ENCODE assay signal across 1 cellular context in the genomic region with DNA sequence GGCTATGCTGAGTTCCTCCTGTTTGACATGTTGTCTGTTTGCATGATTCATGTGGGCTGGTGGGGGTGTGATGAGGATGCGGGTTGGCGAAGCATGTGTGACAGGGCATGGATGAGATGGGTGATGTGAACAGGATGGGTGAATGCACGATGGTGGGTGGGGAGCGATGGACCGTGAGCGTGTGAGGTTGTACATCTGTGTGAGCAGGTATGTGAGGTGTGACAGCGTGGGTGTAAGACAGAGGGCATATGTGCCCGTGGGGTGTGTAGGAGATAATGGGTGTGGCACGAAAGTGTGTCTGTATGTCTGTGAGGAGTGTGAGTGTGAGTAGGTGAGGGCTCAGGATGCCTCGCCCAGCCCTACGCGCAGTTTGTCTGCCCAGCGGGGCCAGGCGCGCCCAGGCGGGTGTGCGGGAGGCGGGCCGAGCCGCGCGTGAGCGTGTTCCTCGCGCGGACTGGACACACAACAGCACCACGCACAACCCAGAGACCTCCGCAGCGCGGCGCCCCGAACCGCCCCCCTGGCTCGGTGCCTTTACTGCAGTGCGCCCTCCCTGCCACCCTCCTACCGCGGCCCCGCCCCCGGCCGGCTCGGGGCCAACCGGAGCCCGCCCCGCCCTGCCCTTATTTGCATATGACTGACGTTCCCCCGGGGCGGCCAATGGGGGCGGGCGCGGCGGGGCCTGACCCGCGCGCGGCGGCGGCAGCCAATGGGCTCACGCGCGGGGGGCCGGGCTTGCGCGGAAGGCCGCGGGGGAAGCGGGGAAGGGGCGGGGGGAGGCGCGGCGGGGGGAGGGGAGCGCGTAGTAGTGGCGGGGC.
TF ChIP-seq lines count a peak whose summit lies in the region.

No MANE protein-coding gene starts in this region.

TF ChIP-seq in HepG2, 621 proteins besides CTCF, POLR2A, EP300 and RAD21 (continued from another document and continues in another):
- TF ChIP-seq, protein P1, sequence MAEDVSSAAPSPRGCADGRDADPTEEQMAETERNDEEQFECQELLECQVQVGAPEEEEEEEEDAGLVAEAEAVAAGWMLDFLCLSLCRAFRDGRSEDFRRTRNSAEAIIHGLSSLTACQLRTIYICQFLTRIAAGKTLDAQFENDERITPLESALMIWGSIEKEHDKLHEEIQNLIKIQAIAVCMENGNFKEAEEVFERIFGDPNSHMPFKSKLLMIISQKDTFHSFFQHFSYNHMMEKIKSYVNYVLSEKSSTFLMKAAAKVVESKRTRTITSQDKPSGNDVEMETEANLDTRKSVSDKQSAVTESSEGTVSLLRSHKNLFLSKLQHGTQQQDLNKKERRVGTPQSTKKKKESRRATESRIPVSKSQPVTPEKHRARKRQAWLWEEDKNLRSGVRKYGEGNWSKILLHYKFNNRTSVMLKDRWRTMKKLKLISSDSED (CRISPR knock-in tag; IDR thresholded peaks at IDR 0.05), result no peak
- TF ChIP-seq ZNF253 (CRISPR knock-in tag; IDR thresholded peaks at IDR 0.05; ENCODE audit: borderline replicate concordance), result no peak
- TF ChIP-seq FOXA3 (CRISPR knock-in tag; IDR thresholded peaks at IDR 0.05), result no peak
- 0 out of 2 replicates have a peak, but pooled peaks have one; percentile 45 for TF ChIP-seq HDAC1 (CRISPR knock-in tag; IDR thresholded peaks at IDR 0.05)
- 0 out of 2 replicates have a peak, but pooled peaks have one; percentile 29 for TF ChIP-seq HDAC2 (CRISPR knock-in tag; IDR thresholded peaks at IDR 0.05)
- peak; percentile 54; the same call in 1 of the 2 replicates for TF ChIP-seq KDM5B (CRISPR knock-in tag; IDR thresholded peaks at IDR 0.05; ENCODE audit: borderline replicate concordance)
- TF ChIP-seq POLR2AphosphoS2 (IDR thresholded peaks at IDR 0.05; ENCODE audit: low read depth, low read length), result no peak
- TF ChIP-seq TBX2 (CRISPR knock-in tag; IDR thresholded peaks at IDR 0.05; ENCODE audit: borderline replicate concordance), result peak; percentile 62; the same call in 1 of the 2 replicates
- TF ChIP-seq ZNF776 (CRISPR knock-in tag; IDR thresholded peaks at IDR 0.05), result 0 out of 2 replicates have a peak, but pooled peaks have one; percentile 62
- TF ChIP-seq REPIN1 (CRISPR knock-in tag; IDR thresholded peaks at IDR 0.05; ENCODE audit: borderline replicate concordance, low read depth), result no peak
- peak; percentile 77; the same call in 1 of the 2 replicates for TF ChIP-seq ZZZ3 (CRISPR knock-in tag; IDR thresholded peaks at IDR 0.05; ENCODE audit: borderline replicate concordance)
- TF ChIP-seq EED (CRISPR knock-in tag; IDR thresholded peaks at IDR 0.05), result 0 out of 2 replicates have a peak, but pooled peaks have one; percentile 48
- TF ChIP-seq GTF3A (CRISPR knock-in tag; conservative IDR thresholded peaks at IDR 0.05), result 0 out of 2 replicates have a peak, but pooled peaks have one; percentile 42
- TF ChIP-seq, protein P2, sequence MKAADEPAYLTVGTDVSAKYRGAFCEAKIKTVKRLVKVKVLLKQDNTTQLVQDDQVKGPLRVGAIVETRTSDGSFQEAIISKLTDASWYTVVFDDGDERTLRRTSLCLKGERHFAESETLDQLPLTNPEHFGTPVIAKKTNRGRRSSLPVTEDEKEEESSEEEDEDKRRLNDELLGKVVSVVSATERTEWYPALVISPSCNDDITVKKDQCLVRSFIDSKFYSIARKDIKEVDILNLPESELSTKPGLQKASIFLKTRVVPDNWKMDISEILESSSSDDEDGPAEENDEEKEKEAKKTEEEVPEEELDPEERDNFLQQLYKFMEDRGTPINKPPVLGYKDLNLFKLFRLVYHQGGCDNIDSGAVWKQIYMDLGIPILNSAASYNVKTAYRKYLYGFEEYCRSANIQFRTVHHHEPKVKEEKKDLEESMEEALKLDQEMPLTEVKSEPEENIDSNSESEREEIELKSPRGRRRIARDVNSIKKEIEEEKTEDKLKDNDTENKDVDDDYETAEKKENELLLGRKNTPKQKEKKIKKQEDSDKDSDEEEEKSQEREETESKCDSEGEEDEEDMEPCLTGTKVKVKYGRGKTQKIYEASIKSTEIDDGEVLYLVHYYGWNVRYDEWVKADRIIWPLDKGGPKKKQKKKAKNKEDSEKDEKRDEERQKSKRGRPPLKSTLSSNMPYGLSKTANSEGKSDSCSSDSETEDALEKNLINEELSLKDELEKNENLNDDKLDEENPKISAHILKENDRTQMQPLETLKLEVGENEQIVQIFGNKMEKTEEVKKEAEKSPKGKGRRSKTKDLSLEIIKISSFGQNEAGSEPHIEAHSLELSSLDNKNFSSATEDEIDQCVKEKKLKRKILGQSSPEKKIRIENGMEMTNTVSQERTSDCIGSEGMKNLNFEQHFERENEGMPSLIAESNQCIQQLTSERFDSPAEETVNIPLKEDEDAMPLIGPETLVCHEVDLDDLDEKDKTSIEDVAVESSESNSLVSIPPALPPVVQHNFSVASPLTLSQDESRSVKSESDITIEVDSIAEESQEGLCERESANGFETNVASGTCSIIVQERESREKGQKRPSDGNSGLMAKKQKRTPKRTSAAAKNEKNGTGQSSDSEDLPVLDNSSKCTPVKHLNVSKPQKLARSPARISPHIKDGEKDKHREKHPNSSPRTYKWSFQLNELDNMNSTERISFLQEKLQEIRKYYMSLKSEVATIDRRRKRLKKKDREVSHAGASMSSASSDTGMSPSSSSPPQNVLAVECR (CRISPR knock-in tag; IDR thresholded peaks at IDR 0.05; ENCODE audit: borderline replicate concordance), result peak; percentile 72; the same call in 1 of the 2 replicates
- TF ChIP-seq SAP130 (CRISPR knock-in tag; IDR thresholded peaks at IDR 0.05; ENCODE audit: low read depth), result peak; percentile 17; the same call in 1 of the 2 replicates
- TF ChIP-seq TGIF2 (CRISPR knock-in tag; IDR thresholded peaks at IDR 0.05), result no peak
- peak; percentile 22; the same call in 1 of the 2 replicates for TF ChIP-seq PHF8 (CRISPR knock-in tag; IDR thresholded peaks at IDR 0.05)
- TF ChIP-seq RBFOX2 (IDR thresholded peaks at IDR 0.05; ENCODE audit: low read depth, low read length), result peak; percentile 83
- TF ChIP-seq NONO (IDR thresholded peaks at IDR 0.05), result no peak
- 0 out of 2 replicates have a peak, but pooled peaks have one; percentile 29 for TF ChIP-seq NONO (CRISPR knock-in tag; conservative IDR thresholded peaks at IDR 0.05)
- TF ChIP-seq FIP1L1 (IDR thresholded peaks at IDR 0.05; ENCODE audit: borderline replicate concordance, insufficient read depth, low read depth, low read length), result no peak
- peak; percentile 44; the same call in 1 of the 2 replicates for TF ChIP-seq SALL1 (CRISPR knock-in tag; IDR thresholded peaks at IDR 0.05)
- TF ChIP-seq, protein P3, sequence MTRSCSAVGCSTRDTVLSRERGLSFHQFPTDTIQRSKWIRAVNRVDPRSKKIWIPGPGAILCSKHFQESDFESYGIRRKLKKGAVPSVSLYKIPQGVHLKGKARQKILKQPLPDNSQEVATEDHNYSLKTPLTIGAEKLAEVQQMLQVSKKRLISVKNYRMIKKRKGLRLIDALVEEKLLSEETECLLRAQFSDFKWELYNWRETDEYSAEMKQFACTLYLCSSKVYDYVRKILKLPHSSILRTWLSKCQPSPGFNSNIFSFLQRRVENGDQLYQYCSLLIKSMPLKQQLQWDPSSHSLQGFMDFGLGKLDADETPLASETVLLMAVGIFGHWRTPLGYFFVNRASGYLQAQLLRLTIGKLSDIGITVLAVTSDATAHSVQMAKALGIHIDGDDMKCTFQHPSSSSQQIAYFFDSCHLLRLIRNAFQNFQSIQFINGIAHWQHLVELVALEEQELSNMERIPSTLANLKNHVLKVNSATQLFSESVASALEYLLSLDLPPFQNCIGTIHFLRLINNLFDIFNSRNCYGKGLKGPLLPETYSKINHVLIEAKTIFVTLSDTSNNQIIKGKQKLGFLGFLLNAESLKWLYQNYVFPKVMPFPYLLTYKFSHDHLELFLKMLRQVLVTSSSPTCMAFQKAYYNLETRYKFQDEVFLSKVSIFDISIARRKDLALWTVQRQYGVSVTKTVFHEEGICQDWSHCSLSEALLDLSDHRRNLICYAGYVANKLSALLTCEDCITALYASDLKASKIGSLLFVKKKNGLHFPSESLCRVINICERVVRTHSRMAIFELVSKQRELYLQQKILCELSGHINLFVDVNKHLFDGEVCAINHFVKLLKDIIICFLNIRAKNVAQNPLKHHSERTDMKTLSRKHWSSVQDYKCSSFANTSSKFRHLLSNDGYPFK (CRISPR knock-in tag; IDR thresholded peaks at IDR 0.05; ENCODE audit: borderline replicate concordance), result 0 out of 2 replicates have a peak, but pooled peaks have one; percentile 13
- TF ChIP-seq, protein P4, sequence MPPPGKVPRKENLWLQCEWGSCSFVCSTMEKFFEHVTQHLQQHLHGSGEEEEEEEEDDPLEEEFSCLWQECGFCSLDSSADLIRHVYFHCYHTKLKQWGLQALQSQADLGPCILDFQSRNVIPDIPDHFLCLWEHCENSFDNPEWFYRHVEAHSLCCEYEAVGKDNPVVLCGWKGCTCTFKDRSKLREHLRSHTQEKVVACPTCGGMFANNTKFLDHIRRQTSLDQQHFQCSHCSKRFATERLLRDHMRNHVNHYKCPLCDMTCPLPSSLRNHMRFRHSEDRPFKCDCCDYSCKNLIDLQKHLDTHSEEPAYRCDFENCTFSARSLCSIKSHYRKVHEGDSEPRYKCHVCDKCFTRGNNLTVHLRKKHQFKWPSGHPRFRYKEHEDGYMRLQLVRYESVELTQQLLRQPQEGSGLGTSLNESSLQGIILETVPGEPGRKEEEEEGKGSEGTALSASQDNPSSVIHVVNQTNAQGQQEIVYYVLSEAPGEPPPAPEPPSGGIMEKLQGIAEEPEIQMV (CRISPR knock-in tag; IDR thresholded peaks at IDR 0.05; ENCODE audit: low read depth), result 0 out of 2 replicates have a peak, but pooled peaks have one; percentile 33
- peak; percentile 58; the same call in 1 of the 2 replicates for TF ChIP-seq SP2 (CRISPR knock-in tag; IDR thresholded peaks at IDR 0.05)
- TF ChIP-seq ATRX (CRISPR knock-in tag; IDR thresholded peaks at IDR 0.05; ENCODE audit: borderline replicate concordance), result no peak
- 0 out of 2 replicates have a peak, but pooled peaks have one; percentile 43 for TF ChIP-seq ZNF251 (CRISPR knock-in tag; IDR thresholded peaks at IDR 0.05)
- TF ChIP-seq NFIB (CRISPR knock-in tag; IDR thresholded peaks at IDR 0.05; ENCODE audit: borderline replicate concordance), result no peak
- no peak for TF ChIP-seq RFX1 (IDR thresholded peaks at IDR 0.05)
- no peak for TF ChIP-seq CAMTA2 (CRISPR knock-in tag; IDR thresholded peaks at IDR 0.05; ENCODE audit: borderline replicate concordance)
- TF ChIP-seq ZNF230 (CRISPR knock-in tag; IDR thresholded peaks at IDR 0.05), result 0 out of 2 replicates have a peak, but pooled peaks have one; percentile 67
- peak; percentile 20; the same call in 1 of the 3 replicates for TF ChIP-seq MXI1 (IDR thresholded peaks at IDR 0.05; ENCODE audit: borderline replicate concordance, low read depth, low read length)
- 0 out of 2 replicates have a peak, but pooled peaks have one; percentile 76 for TF ChIP-seq ZNF510 (CRISPR knock-in tag; IDR thresholded peaks at IDR 0.05; ENCODE audit: low read depth)
- TF ChIP-seq, protein P5, sequence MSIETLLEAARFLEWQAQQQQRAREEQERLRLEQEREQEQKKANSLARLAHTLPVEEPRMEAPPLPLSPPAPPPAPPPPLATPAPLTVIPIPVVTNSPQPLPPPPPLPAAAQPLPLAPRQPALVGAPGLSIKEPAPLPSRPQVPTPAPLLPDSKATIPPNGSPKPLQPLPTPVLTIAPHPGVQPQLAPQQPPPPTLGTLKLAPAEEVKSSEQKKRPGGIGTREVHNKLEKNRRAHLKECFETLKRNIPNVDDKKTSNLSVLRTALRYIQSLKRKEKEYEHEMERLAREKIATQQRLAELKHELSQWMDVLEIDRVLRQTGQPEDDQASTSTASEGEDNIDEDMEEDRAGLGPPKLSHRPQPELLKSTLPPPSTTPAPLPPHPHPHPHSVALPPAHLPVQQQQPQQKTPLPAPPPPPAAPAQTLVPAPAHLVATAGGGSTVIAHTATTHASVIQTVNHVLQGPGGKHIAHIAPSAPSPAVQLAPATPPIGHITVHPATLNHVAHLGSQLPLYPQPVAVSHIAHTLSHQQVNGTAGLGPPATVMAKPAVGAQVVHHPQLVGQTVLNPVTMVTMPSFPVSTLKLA (IDR thresholded peaks at IDR 0.05), result peak; percentile 30; the same call in 1 of the 2 replicates
- TF ChIP-seq, protein P6, sequence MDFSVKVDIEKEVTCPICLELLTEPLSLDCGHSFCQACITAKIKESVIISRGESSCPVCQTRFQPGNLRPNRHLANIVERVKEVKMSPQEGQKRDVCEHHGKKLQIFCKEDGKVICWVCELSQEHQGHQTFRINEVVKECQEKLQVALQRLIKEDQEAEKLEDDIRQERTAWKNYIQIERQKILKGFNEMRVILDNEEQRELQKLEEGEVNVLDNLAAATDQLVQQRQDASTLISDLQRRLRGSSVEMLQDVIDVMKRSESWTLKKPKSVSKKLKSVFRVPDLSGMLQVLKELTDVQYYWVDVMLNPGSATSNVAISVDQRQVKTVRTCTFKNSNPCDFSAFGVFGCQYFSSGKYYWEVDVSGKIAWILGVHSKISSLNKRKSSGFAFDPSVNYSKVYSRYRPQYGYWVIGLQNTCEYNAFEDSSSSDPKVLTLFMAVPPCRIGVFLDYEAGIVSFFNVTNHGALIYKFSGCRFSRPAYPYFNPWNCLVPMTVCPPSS (IDR thresholded peaks at IDR 0.05), result no peak
- TF ChIP-seq, protein P7, sequence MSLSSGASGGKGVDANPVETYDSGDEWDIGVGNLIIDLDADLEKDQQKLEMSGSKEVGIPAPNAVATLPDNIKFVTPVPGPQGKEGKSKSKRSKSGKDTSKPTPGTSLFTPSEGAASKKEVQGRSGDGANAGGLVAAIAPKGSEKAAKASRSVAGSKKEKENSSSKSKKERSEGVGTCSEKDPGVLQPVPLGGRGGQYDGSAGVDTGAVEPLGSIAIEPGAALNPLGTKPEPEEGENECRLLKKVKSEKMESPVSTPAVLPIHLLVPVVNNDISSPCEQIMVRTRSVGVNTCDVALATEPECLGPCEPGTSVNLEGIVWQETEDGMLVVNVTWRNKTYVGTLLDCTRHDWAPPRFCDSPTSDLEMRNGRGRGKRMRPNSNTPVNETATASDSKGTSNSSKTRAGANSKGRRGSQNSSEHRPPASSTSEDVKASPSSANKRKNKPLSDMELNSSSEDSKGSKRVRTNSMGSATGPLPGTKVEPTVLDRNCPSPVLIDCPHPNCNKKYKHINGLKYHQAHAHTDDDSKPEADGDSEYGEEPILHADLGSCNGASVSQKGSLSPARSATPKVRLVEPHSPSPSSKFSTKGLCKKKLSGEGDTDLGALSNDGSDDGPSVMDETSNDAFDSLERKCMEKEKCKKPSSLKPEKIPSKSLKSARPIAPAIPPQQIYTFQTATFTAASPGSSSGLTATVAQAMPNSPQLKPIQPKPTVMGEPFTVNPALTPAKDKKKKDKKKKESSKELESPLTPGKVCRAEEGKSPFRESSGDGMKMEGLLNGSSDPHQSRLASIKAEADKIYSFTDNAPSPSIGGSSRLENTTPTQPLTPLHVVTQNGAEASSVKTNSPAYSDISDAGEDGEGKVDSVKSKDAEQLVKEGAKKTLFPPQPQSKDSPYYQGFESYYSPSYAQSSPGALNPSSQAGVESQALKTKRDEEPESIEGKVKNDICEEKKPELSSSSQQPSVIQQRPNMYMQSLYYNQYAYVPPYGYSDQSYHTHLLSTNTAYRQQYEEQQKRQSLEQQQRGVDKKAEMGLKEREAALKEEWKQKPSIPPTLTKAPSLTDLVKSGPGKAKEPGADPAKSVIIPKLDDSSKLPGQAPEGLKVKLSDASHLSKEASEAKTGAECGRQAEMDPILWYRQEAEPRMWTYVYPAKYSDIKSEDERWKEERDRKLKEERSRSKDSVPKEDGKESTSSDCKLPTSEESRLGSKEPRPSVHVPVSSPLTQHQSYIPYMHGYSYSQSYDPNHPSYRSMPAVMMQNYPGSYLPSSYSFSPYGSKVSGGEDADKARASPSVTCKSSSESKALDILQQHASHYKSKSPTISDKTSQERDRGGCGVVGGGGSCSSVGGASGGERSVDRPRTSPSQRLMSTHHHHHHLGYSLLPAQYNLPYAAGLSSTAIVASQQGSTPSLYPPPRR (CRISPR knock-in tag; IDR thresholded peaks at IDR 0.05; ENCODE audit: borderline replicate concordance), result peak; percentile 59; the same call in 1 of the 2 replicates
- TF ChIP-seq ZNF558 (CRISPR knock-in tag; IDR thresholded peaks at IDR 0.05; ENCODE audit: borderline replicate concordance), result no peak
- TF ChIP-seq NFE2L1 (CRISPR knock-in tag; IDR thresholded peaks at IDR 0.05; ENCODE audit: borderline replicate concordance), result no peak
